ENCODE assay signal across 8 cellular contexts in genomic region chr5:4941957-4942830, GRCh38.
DNase-seq lines count a peak whose midpoint lies in the region; ATAC-seq and TF ChIP-seq lines count a peak whose summit lies in the region.

No MANE protein-coding gene starts in this region.

- POLR2A ChIA-PET in RWPE1 (lab: Yijun Ruan, JAX; ENCODE audit: low non-redundant PET) = no interaction called here

- TF ChIP-seq CTCF in GM13976 (IDR thresholded peaks at IDR 0.05; ENCODE audit: borderline replicate concordance, control extremely low read depth, extremely low read depth, insufficient read depth, missing control alignments) = peak; percentile 73
- peak; percentile 95 for TF ChIP-seq CTCF in RWPE1 (conservative IDR thresholded peaks at IDR 0.05; ENCODE audit: low read depth)
- TF ChIP-seq CTCF in heart right ventricle (IDR thresholded peaks at IDR 0.05) = peak; percentile 38 to 87 (median 79)
- TF ChIP-seq CTCF in thoracic aorta (IDR thresholded peaks at IDR 0.05) = peak; percentile 28

- in situ Hi-C loops in GM13976 (cut with MboI; ENCODE audit: low sequenced_read_pairs, unreplicated experiment) = no loop called here

- ATAC-seq in heart right ventricle (peak in 2 of 8 donors; percentile 33 to 61), thoracic aorta (ENCODE audit: insufficient number of reproducible peaks, low FRiP score, low read depth) (no peak), HG02981 (IDR thresholded peaks at IDR 0.05; ENCODE audit: unreplicated experiment) (no peak), HG02884 (IDR thresholded peaks at IDR 0.05; ENCODE audit: unreplicated experiment) (no peak), HG02970 (IDR thresholded peaks at IDR 0.05; ENCODE audit: low FRiP score, unreplicated experiment) (no peak)

- H3K27me3 ChIP-seq in heart right ventricle (peaks cover 0 to 23% (median 2%) of the 10 kb centered on the region in 7 donors), thoracic aorta (replicated peaks; ENCODE audit: insufficient read depth) (no peaks in the 10 kb centered on the region)

- H3K9me3 ChIP-seq in heart right ventricle = no peaks in the 10 kb centered on the region
- no peaks in the 10 kb centered on the region for H3K9me3 ChIP-seq in thoracic aorta

- no peaks in the 10 kb centered on the region for H3K4me1 ChIP-seq in heart right ventricle
- no peaks in the 10 kb centered on the region for H3K4me1 ChIP-seq in thoracic aorta (ENCODE audit: control insufficient read depth in 1 of 2, low read depth in 2 of 2)

- H3K27ac ChIP-seq in RWPE1 (no peak overlapping the region), heart right ventricle (no peak overlapping the region), thoracic aorta (no peak overlapping the region)

- intact Hi-C loops in heart right ventricle (cut with DNase I) = loop anchor here in 2 of 10 donors (5.0 kb wide), 1 partner anchor 60 kb away; no protein-coding TSS in a partner anchor

- peak; percentile 6 for DNase-seq in AG08395 (ENCODE audit: low spot score)
- peak; percentile 70 for DNase-seq in GM13976 (ENCODE audit: low spot score)
- DNase-seq in RWPE1 (ENCODE audit: low spot score) = peak; percentile 28
- no peak for DNase-seq in heart right ventricle
- no peak for DNase-seq in thoracic aorta (ENCODE audit: low spot score)

- CTCF ChIA-PET in RWPE1 (lab: Yijun Ruan, JAX) = interaction anchor here (0.6 to 1.0 kb wide), 8 partner anchors 9 to 1679 kb away, joined by 3 to 4 read pairs (median 3); no protein-coding TSS in a partner anchor

- H3K4me3 ChIP-seq in heart right ventricle (no peak overlapping the region), thoracic aorta (no peak overlapping the region)

- H3K36me3 ChIP-seq in heart right ventricle (no peaks in the 10 kb centered on the region), thoracic aorta (no peaks in the 10 kb centered on the region)

- WGBS in heart right ventricle, 2 donors = 37 to 38% methylated on average over 33 of the region's 33 CpGs

Comparison
In these comparisons a context has a peak if more than half of its experiments do, and no peak if none do; other contexts are left out.
1. DNase-seq: peak in AG08395 (single experiment), GM13976 (single experiment) and RWPE1 (single experiment); none in heart right ventricle (0 of 2) and thoracic aorta (single experiment).
2. CTCF ChIP-seq: peak in every context shown above with its lines; median percentile 95 in RWPE1; 79 in heart right ventricle; 73 in GM13976; 28 in thoracic aorta.